In genomic region chr7:98133621-98134266, GRCh38 we compare ENCODE assay signal across 8 cellular contexts. TPM values are rescaled to one million over a fixed set of nuclear protein-coding genes. Genes with fewer than 3 reads are reported as not detected.
DNase-seq lines count a peak whose midpoint lies in the region; ATAC-seq and TF ChIP-seq lines count a peak whose summit lies in the region.

No MANE protein-coding gene starts in this region.

- no peaks in the 10 kb centered on the region for H3K36me3 Mint-ChIP-seq in activated CD8-positive, alpha-beta T cell treated with anti-CD3 and anti-CD28 coated beads for 36 hours (ENCODE audit: low read depth)
- no peaks in the 10 kb centered on the region for H3K36me3 Mint-ChIP-seq in natural killer cell
- peaks cover 5% of the 10 kb centered on the region for H3K36me3 Mint-ChIP-seq in osteocyte (ENCODE audit: unreplicated experiment)

- peak overlapping the region in 2 of 5 donors; percentile 51 to 52 for H3K27ac ChIP-seq in adrenal gland

- no peak overlapping the region for H3K4me3 ChIP-seq in adrenal gland

- WGBS in adrenal gland, 4 donors = 28 to 61% (median 43%) methylated on average over 4 of the region's 4 CpGs

- H3K27ac Mint-ChIP-seq in activated CD8-positive, alpha-beta T cell treated with anti-CD3 and anti-CD28 coated beads for 36 hours = no peak overlapping the region
- H3K27ac Mint-ChIP-seq in natural killer cell (peak overlapping the region; percentile 72 to 87), osteocyte (ENCODE audit: unreplicated experiment) (no peak overlapping the region)

- no peak for TF ChIP-seq CTCF in activated CD8-positive, alpha-beta T cell treated with anti-CD3 and anti-CD28 coated beads for 36 hours (IDR thresholded peaks at IDR 0.05)
- no peak for TF ChIP-seq CTCF in natural killer cell (IDR thresholded peaks at IDR 0.05)
- no peak for TF ChIP-seq CTCF in adrenal gland (IDR thresholded peaks at IDR 0.05)
- TF ChIP-seq CTCF in osteocyte (IDR thresholded peaks at IDR 0.05) = no peak

- H3K27me3 Mint-ChIP-seq in activated CD8-positive, alpha-beta T cell treated with anti-CD3 and anti-CD28 coated beads for 36 hours = peaks cover 2% of the 10 kb centered on the region
- H3K27me3 Mint-ChIP-seq in natural killer cell (ENCODE audit: low read depth in 2 of 2) (peaks cover 25 to 33% of the 10 kb centered on the region in 2 donors), osteocyte (ENCODE audit: unreplicated experiment) (no peaks in the 10 kb centered on the region)

- H3K36me3 ChIP-seq in adrenal gland (replicated peaks in 1 of 2) = no peaks in the 10 kb centered on the region

- no peaks in the 10 kb centered on the region for H3K27me3 ChIP-seq in adrenal gland

- intact Hi-C loops in activated CD8-positive, alpha-beta T cell treated with anti-CD3 and anti-CD28 coated beads for 36 hours (cut with micrococcal nuclease) = no loop called here
- intact Hi-C loops in natural killer cell (cut with micrococcal nuclease) = loop anchor here (2.0 to 10.0 kb wide), 2 partner anchors 27 to 121 kb away; partner anchors contain the start of genes LMTK2 and TECPR1
- intact Hi-C loops in adrenal gland (cut with DNase I) = no loop called here

- peaks cover 49% of the 10 kb centered on the region for H3K4me1 Mint-ChIP-seq in activated CD8-positive, alpha-beta T cell treated with anti-CD3 and anti-CD28 coated beads for 36 hours (ENCODE audit: low read depth)
- H3K4me1 Mint-ChIP-seq in natural killer cell (peaks cover 51 to 63% of the 10 kb centered on the region in 2 donors), osteocyte (ENCODE audit: unreplicated experiment) (peaks cover 28% of the 10 kb centered on the region)

- peaks cover 38 to 40% of the 10 kb centered on the region in 2 donors for H3K4me1 ChIP-seq in adrenal gland (replicated peaks in 1 of 2)

- POLR2A ChIA-PET in activated CD8-positive, alpha-beta T cell treated with anti-CD3 and anti-CD28 coated beads for 36 hours (lab: Charles Lee) = interaction anchor here (1.0 to 1.5 kb wide), 3 partner anchors 22 to 28 kb away, joined by 3 to 5 read pairs (median 4); partner anchors contain the start of gene LMTK2

- no peak overlapping the region for H3K4me3 Mint-ChIP-seq in activated CD8-positive, alpha-beta T cell treated with anti-CD3 and anti-CD28 coated beads for 36 hours
- H3K4me3 Mint-ChIP-seq in natural killer cell (peak overlapping the region; percentile 70), osteocyte (ENCODE audit: unreplicated experiment) (no peak overlapping the region)

- CTCF ChIA-PET in activated CD8-positive, alpha-beta T cell treated with anti-CD3 and anti-CD28 coated beads for 36 hours (lab: Charles Lee) = interaction anchor here (0.9 to 3.9 kb wide), 6 partner anchors 24 to 112 kb away, joined by 3 to 16 read pairs (median 5); partner anchors contain the start of gene LMTK2

- H3K9me3 ChIP-seq in adrenal gland (replicated peaks in 1 of 3) = no peaks in the 10 kb centered on the region

- peak in 1 of 2 donors; percentile 27 for TF ChIP-seq POLR2A in adrenal gland (IDR thresholded peaks at IDR 0.05)

- H3K9me3 Mint-ChIP-seq in activated CD8-positive, alpha-beta T cell treated with anti-CD3 and anti-CD28 coated beads for 36 hours = no peaks in the 10 kb centered on the region
- H3K9me3 Mint-ChIP-seq in natural killer cell (no peaks in the 10 kb centered on the region), osteocyte (ENCODE audit: unreplicated experiment) (no peaks in the 10 kb centered on the region)

- ATAC-seq in GM18873 (IDR thresholded peaks at IDR 0.05; ENCODE audit: low FRiP score, unreplicated experiment) (peak; percentile 14), HG03066 (IDR thresholded peaks at IDR 0.05; ENCODE audit: low read depth, unreplicated experiment) (peak; percentile 9), natural killer cell (peak; percentile 8 to 21 (median 19))
- peak; percentile 23 for ATAC-seq in activated CD8-positive, alpha-beta T cell treated with anti-CD3 and anti-CD28 coated beads for 36 hours

- peak; percentile 7 for DNase-seq in activated CD8-positive, alpha-beta T cell treated with anti-CD3 and anti-CD28 coated beads for 36 hours
- DNase-seq in natural killer cell (no peak), adrenal gland (no peak), osteocyte (ENCODE audit: extremely low spot score, unreplicated experiment) (no peak), dedifferentiated amniotic fluid mesenchymal stem cell (ENCODE audit: extremely low spot score) (no peak)
- no peak for DNase-seq in stimulated activated CD4-positive, alpha-beta T cell treated with anti-CD3 and anti-CD28 coated beads, Interleukin-2, amount 100 ng/mL, for 48 hours

RNA-seq across cellular contexts. Expression of gene LMTK2, which starts 27.1 kb away (rescaled TPM):
- total RNA-seq in activated CD8-positive, alpha-beta T cell treated with anti-CD3 and anti-CD28 coated beads for 36 hours = 10 to 100 TPM in 1 of 2 experiments, 1 to 10 TPM in 1; 9.4 to 11.5 TPM
- total RNA-seq in natural killer cell (10 to 100 TPM; 18.7 to 33.9 (median 26.6) TPM), adrenal gland (10 to 100 TPM; 19.7 to 36.2 (median 24.3) TPM), osteocyte (15.4 and 21.4 TPM in 2 replicates)
- polyA plus RNA-seq in adrenal gland = 10 to 100 TPM in 1 of 3 donors, 1 to 10 TPM in 2; 3.4 to 16.5 (median 5.6) TPM

Comparison
In these comparisons a context has a peak if more than half of its experiments do, and no peak if none do; other contexts are left out.
1. H3K27ac Mint-ChIP-seq: peak in natural killer cell (2 of 2); none in activated CD8-positive, alpha-beta T cell treated with anti-CD3 and anti-CD28 coated beads for 36 hours (single experiment) and osteocyte (single experiment).
2. Peak in every context shown above with its lines, with median percentiles within 50 percentile points of each other: ATAC-seq.